8 cellular contexts compared by ENCODE assay signal in genomic region chr3:128698211-128699011, GRCh38. TPM values are rescaled to one million over a fixed set of nuclear protein-coding genes. Genes with fewer than 3 reads are reported as not detected.
A peak's percentile ranks its signal among the peaks of the same experiment; 100 is the strongest.
DNase-seq lines count a peak whose midpoint lies in the region; ATAC-seq and TF ChIP-seq lines count a peak whose summit lies in the region.

No MANE protein-coding gene starts in this region.

- H3K27ac ChIP-seq in cardiac muscle cell: no peak overlapping the region

- peaks cover 5% of the 10 kb centered on the region for H3K27me3 ChIP-seq in cardiac muscle cell

- no peaks in the 10 kb centered on the region for H3K4me1 Mint-ChIP-seq in Calu3 (ENCODE audit: low read depth, unreplicated experiment)
- H3K4me1 Mint-ChIP-seq in activated naive CD8-positive, alpha-beta T cell treated with anti-CD3 and anti-CD28 coated beads, Interleukin-2, amount 10 ng/mL, durations not matched to agents 7 days and 5 days: no peaks in the 10 kb centered on the region

- no TSS peak for BruUV-seq in Calu3 (replicated peaks; lab: Mats Ljungman, UMichigan)

- no peaks in the 10 kb centered on the region for H3K9me3 Mint-ChIP-seq in Calu3 (ENCODE audit: low read depth, unreplicated experiment)
- H3K9me3 Mint-ChIP-seq in activated naive CD8-positive, alpha-beta T cell treated with anti-CD3 and anti-CD28 coated beads, Interleukin-2, amount 10 ng/mL, durations not matched to agents 7 days and 5 days: no peaks in the 10 kb centered on the region

- H3K4me1 ChIP-seq in cardiac muscle cell (ENCODE audit: low read depth): peaks cover 7% of the 10 kb centered on the region

- H3K4me3 ChIP-seq in cardiac muscle cell: peak overlapping the region; percentile 10

- POLR2A ChIA-PET in activated naive CD8-positive, alpha-beta T cell treated with anti-CD3 and anti-CD28 coated beads, Interleukin-2, amount 10 ng/mL, durations not matched to agents 7 days and 5 days (lab: Charles Lee): interaction anchor here (0.6 to 1.1 kb wide), 2 partner anchors 13 to 24 kb away, joined by 3 to 6 read pairs; no protein-coding TSS in a partner anchor

- peak overlapping the region; percentile 87 for H3K4me3 Mint-ChIP-seq in Calu3 (ENCODE audit: low read depth, unreplicated experiment)
- H3K4me3 Mint-ChIP-seq in activated naive CD8-positive, alpha-beta T cell treated with anti-CD3 and anti-CD28 coated beads, Interleukin-2, amount 10 ng/mL, durations not matched to agents 7 days and 5 days: peak overlapping the region; percentile 65

- ATAC-seq in activated naive CD8-positive, alpha-beta T cell treated with anti-CD3 and anti-CD28 coated beads, Interleukin-2, amount 10 ng/mL, durations not matched to agents 7 days and 5 days (ENCODE audit: low read depth): peak; percentile 51
- ATAC-seq in HG02610 (IDR thresholded peaks at IDR 0.05; ENCODE audit: unreplicated experiment) (no peak), GM21526 (IDR thresholded peaks at IDR 0.05; ENCODE audit: low FRiP score, unreplicated experiment) (no peak), GM19324 (IDR thresholded peaks at IDR 0.05; ENCODE audit: low FRiP score, unreplicated experiment) (no peak)

- TF ChIP-seq CTCF in Calu3 (IDR thresholded peaks at IDR 0.05; ENCODE audit: unreplicated experiment) (no peak), cardiac muscle cell (IDR thresholded peaks at IDR 0.05; ENCODE audit: low read depth, low read length) (no peak)

- no peaks in the 10 kb centered on the region for H3K27me3 Mint-ChIP-seq in Calu3 (ENCODE audit: unreplicated experiment)
- peaks cover 10% of the 10 kb centered on the region for H3K27me3 Mint-ChIP-seq in activated naive CD8-positive, alpha-beta T cell treated with anti-CD3 and anti-CD28 coated beads, Interleukin-2, amount 10 ng/mL, durations not matched to agents 7 days and 5 days

- CTCF ChIA-PET in Calu3 (lab: Charles Lee): interaction anchor here (0.6 to 1.3 kb wide), 6 partner anchors 15 to 181 kb away, joined by 3 to 5 read pairs (median 4); no protein-coding TSS in a partner anchor

- peak overlapping the region; percentile 91 for H3K27ac Mint-ChIP-seq in Calu3 (ENCODE audit: unreplicated experiment)
- no peak overlapping the region for H3K27ac Mint-ChIP-seq in activated naive CD8-positive, alpha-beta T cell treated with anti-CD3 and anti-CD28 coated beads, Interleukin-2, amount 10 ng/mL, durations not matched to agents 7 days and 5 days

- H3K9me3 ChIP-seq in cardiac muscle cell (ENCODE audit: low read depth): no peaks in the 10 kb centered on the region

- no peaks in the 10 kb centered on the region for H3K36me3 ChIP-seq in cardiac muscle cell

- intact Hi-C loops in Calu3 (cut with micrococcal nuclease; ENCODE audit: unreplicated experiment): loop anchor here (1.0 kb wide), 1 partner anchor 8 kb away; no protein-coding TSS in a partner anchor

- H3K36me3 Mint-ChIP-seq in Calu3 (ENCODE audit: insufficient read depth, unreplicated experiment): peaks cover 14% of the 10 kb centered on the region
- H3K36me3 Mint-ChIP-seq in activated naive CD8-positive, alpha-beta T cell treated with anti-CD3 and anti-CD28 coated beads, Interleukin-2, amount 10 ng/mL, durations not matched to agents 7 days and 5 days: no peaks in the 10 kb centered on the region

- DNase-seq in Calu3: peak; percentile 75
- peak; percentile 61 for DNase-seq in NCI-H146 treated with DMSO at 0.1 percent for 48 hours (lab: John Stamatoyannopoulos, UW; ENCODE audit: unreplicated experiment)
- DNase-seq in activated naive CD8-positive, alpha-beta T cell treated with anti-CD3 and anti-CD28 coated beads, Interleukin-2, amount 10 ng/mL, durations not matched to agents 7 days and 5 days: peak; percentile 42
- peak; percentile 32 to 35 for DNase-seq in cardiac muscle cell (ENCODE audit: low read depth in 1 of 2, low spot score in 1 of 2)
- peak in 39 of 56 donors; percentile 2 to 63 (median 30) for DNase-seq in nucleus accumbens (lab: John Stamatoyannopoulos, UW)

RNA-seq across cellular contexts. Expression of gene RAB7A, which starts 27.6 kb away (rescaled TPM):
- total RNA-seq in Calu3 (2022) (491 and 522 TPM in 2 replicates), cardiac muscle cell (62.3 and 68.1 TPM in 2 replicates)
- total RNA-seq in activated naive CD8-positive, alpha-beta T cell treated with anti-CD3 and anti-CD28 coated beads, Interleukin-2, amount 10 ng/mL, durations not matched to agents 7 days and 5 days: 100 to 1,000 TPM; 197 to 199 TPM
- polyA plus RNA-seq in cardiac muscle cell: 189 TPM in 2 replicates

RNA-seq across cellular contexts. Expression of gene RPN1, which starts 47.8 kb away (rescaled TPM):
- 449 and 474 TPM in 2 replicates for total RNA-seq in Calu3 (2022)
- 100 to 1,000 TPM; 117 to 118 TPM for total RNA-seq in activated naive CD8-positive, alpha-beta T cell treated with anti-CD3 and anti-CD28 coated beads, Interleukin-2, amount 10 ng/mL, durations not matched to agents 7 days and 5 days
- total RNA-seq in cardiac muscle cell: 202 and 283 TPM in 2 replicates
- 241 and 328 TPM in 2 replicates for polyA plus RNA-seq in cardiac muscle cell
